ENCODE assay signal across 25 cellular contexts in the genomic region with DNA sequence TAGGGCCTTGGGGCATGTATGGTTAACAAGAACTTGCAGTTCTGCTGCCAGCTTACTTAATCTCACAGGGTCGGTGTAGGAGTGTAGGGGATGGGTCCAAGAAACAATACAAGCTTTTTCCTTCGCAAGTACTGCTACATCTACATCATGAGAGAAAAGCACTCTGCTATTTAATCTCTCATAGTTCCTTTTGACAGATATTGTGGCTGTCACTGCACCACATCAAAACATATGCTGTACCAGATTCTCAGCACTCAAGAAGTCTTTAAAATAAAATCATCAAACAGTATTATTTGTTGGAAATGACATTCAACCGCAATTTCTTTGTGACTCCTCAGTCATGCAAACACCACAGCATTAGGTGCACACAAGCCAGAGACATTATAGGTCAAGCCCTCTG.
"Had no signal": no experiment of that assay in that cellular context is flagged by ENCODE, and none has a peak within 500 bp of the region (broad histone marks: within the 10 kb centered on the region; RNA-seq: fewer than 3 reads in every experiment).

No MANE protein-coding gene starts in this region.

- DNase-seq: effector CD4-positive, alpha-beta T cell; endodermal cell; erythroblast; foreskin keratinocyte; head of caudate nucleus; kidney; left cardiac atrium; left ventricle myocardium inferior; lower lobe of right lung; naive thymus-derived CD4-positive, alpha-beta T cell; nephron progenitor cell; psoas muscle; retina; stimulated activated CD4-positive, alpha-beta T cell treated with anti-CD3 and anti-CD28 coated beads, Interleukin-4, amount 100 ng/mL, for 1 hour; stimulated activated CD8-positive, alpha-beta memory T cell treated with anti-CD3 and anti-CD28 coated beads, Interleukin-4, amount 100 ng/mL, for 48 hours; testis; upper lobe of right lung had no signal

- H3K36me3 ChIP-seq: left ventricle myocardium inferior, lower lobe of right lung, neutrophil, right lobe of liver, tibial nerve, upper lobe of right lung, vagina had no signal

- H3K4me3 Mint-ChIP-seq: endodermal cell; memory B cell; naive thymus-derived CD4-positive, alpha-beta T cell; nephron progenitor cell; stimulated activated effector memory CD8-positive, alpha-beta T cell treated with anti-CD3 and anti-CD28 coated beads, Interleukin-12 subunit alpha, Interleukin-12 subunit beta, amount 100 ng/mL, for 72 hours; stimulated activated naive CD8-positive, alpha-beta T cell treated with anti-CD3 and anti-CD28 coated beads, Interleukin-15, Interleukin-2, amounts not matched to agents 100 ng/mL and 50 ng/mL, for 24 hours had no signal

- H3K4me1 Mint-ChIP-seq: memory B cell; naive thymus-derived CD4-positive, alpha-beta T cell; stimulated activated effector memory CD8-positive, alpha-beta T cell treated with anti-CD3 and anti-CD28 coated beads, Interleukin-12 subunit alpha, Interleukin-12 subunit beta, amount 100 ng/mL, for 72 hours had no signal

- H3K27ac Mint-ChIP-seq: endodermal cell; memory B cell; naive thymus-derived CD4-positive, alpha-beta T cell; nephron progenitor cell; stimulated activated effector memory CD8-positive, alpha-beta T cell treated with anti-CD3 and anti-CD28 coated beads, Interleukin-12 subunit alpha, Interleukin-12 subunit beta, amount 100 ng/mL, for 72 hours; stimulated activated naive CD8-positive, alpha-beta T cell treated with anti-CD3 and anti-CD28 coated beads, Interleukin-15, Interleukin-2, amounts not matched to agents 100 ng/mL and 50 ng/mL, for 24 hours had no signal

- H3K9me3 ChIP-seq: left ventricle myocardium inferior, lower lobe of right lung, neutrophil, psoas muscle, right lobe of liver, testis, tibial nerve, upper lobe of right lung, vagina had no signal

- H3K27ac ChIP-seq: foreskin keratinocyte, hepatocyte, left ventricle myocardium inferior, lower lobe of right lung, neutrophil, psoas muscle, right lobe of liver, testis, upper lobe of right lung, vagina had no signal

- H3K36me3 Mint-ChIP-seq: memory B cell; naive thymus-derived CD4-positive, alpha-beta T cell; stimulated activated effector memory CD8-positive, alpha-beta T cell treated with anti-CD3 and anti-CD28 coated beads, Interleukin-12 subunit alpha, Interleukin-12 subunit beta, amount 100 ng/mL, for 72 hours had no signal

- H3K9me3 Mint-ChIP-seq: endodermal cell; memory B cell; naive thymus-derived CD4-positive, alpha-beta T cell; nephron progenitor cell; stimulated activated effector memory CD8-positive, alpha-beta T cell treated with anti-CD3 and anti-CD28 coated beads, Interleukin-12 subunit alpha, Interleukin-12 subunit beta, amount 100 ng/mL, for 72 hours; stimulated activated naive CD8-positive, alpha-beta T cell treated with anti-CD3 and anti-CD28 coated beads, Interleukin-15, Interleukin-2, amounts not matched to agents 100 ng/mL and 50 ng/mL, for 24 hours had no signal

- H3K27me3 Mint-ChIP-seq: memory B cell had no signal

- ATAC-seq: foreskin keratinocyte; left cardiac atrium; lower lobe of right lung; naive thymus-derived CD4-positive, alpha-beta T cell; psoas muscle; stimulated activated effector memory CD8-positive, alpha-beta T cell treated with anti-CD3 and anti-CD28 coated beads, Interleukin-12 subunit alpha, Interleukin-12 subunit beta, amount 100 ng/mL, for 72 hours; upper lobe of right lung had no signal
